32 cellular contexts compared by ENCODE assay signal in genomic region chr2:58866527-58866926, GRCh38.
"Had no signal": no experiment of that assay in that cellular context is flagged by ENCODE, and none has a peak within 500 bp of the region (broad histone marks: within the 10 kb centered on the region; RNA-seq: fewer than 3 reads in every experiment).

No MANE protein-coding gene starts in this region.

- H3K9me3 ChIP-seq: adrenal gland, body of pancreas, esophagus squamous epithelium, gastroesophageal sphincter, heart right ventricle had no signal

- H3K4me1 Mint-ChIP-seq: activated naive CD4-positive, alpha-beta T cell treated with anti-CD3 and anti-CD28 coated beads, Interleukin-2, amount 50 U/mL, for 24 hours had no signal

- H3K9me3 Mint-ChIP-seq: activated CD4-positive, alpha-beta T cell treated with anti-CD3 and anti-CD28 coated beads, Interleukin-2, amount 10 ng/mL, durations not matched to agents 7 days and 5 days; activated CD8-positive, alpha-beta T cell treated with anti-CD3 and anti-CD28 coated beads for 36 hours; activated naive CD4-positive, alpha-beta T cell treated with anti-CD3 and anti-CD28 coated beads for 36 hours; activated naive CD4-positive, alpha-beta T cell treated with anti-CD3 and anti-CD28 coated beads, Interleukin-2, amount 50 U/mL, for 24 hours; activated naive CD8-positive, alpha-beta T cell treated with anti-CD3 and anti-CD28 coated beads for 36 hours; activated T-cell treated with anti-CD3 and anti-CD28 coated beads, Interleukin-2, amount 50 U/mL, for 4 hours; activated T-helper 2 cell treated with anti-CD3 and anti-CD28 coated beads, Interferon-gamma antibody, Interleukin-2, Interleukin-4, amounts not matched to agents 10 μg/mL and 5 μg/mL and 100 μg/mL, durations not matched to agents 14 hours and 24 hours and 36 hours; T-cell; T-helper 1 cell treated with Interleukin-12 subunit alpha and Interleukin-12 subunit beta and Interleukin-4 antibody, amounts not matched to agents 30 μg/mL and 1 μg/mL, for 36 hours had no signal

- H3K4me3 Mint-ChIP-seq: activated CD4-positive, alpha-beta T cell treated with anti-CD3 and anti-CD28 coated beads, Interleukin-2, amount 10 ng/mL, durations not matched to agents 7 days and 5 days; activated CD8-positive, alpha-beta T cell treated with anti-CD3 and anti-CD28 coated beads for 36 hours; activated naive CD4-positive, alpha-beta T cell treated with anti-CD3 and anti-CD28 coated beads for 36 hours; activated naive CD4-positive, alpha-beta T cell treated with anti-CD3 and anti-CD28 coated beads, Interleukin-2, amount 50 U/mL, for 24 hours; activated naive CD8-positive, alpha-beta T cell treated with anti-CD3 and anti-CD28 coated beads for 36 hours; activated naive CD8-positive, alpha-beta T cell treated with anti-CD3 and anti-CD28 coated beads, Interleukin-2, amount 50 U/mL, for 24 hours; activated T-cell treated with anti-CD3 and anti-CD28 coated beads, Interleukin-2, amount 50 U/mL, for 4 hours; effector memory CD8-positive, alpha-beta T cell; T-cell; T-helper 1 cell treated with Interleukin-12 subunit alpha and Interleukin-12 subunit beta and Interleukin-4 antibody, amounts not matched to agents 30 μg/mL and 1 μg/mL, for 36 hours had no signal

- H3K27me3 Mint-ChIP-seq: activated naive CD4-positive, alpha-beta T cell treated with anti-CD3 and anti-CD28 coated beads, Interleukin-2, amount 50 U/mL, for 24 hours; activated naive CD8-positive, alpha-beta T cell treated with anti-CD3 and anti-CD28 coated beads, Interleukin-2, amount 50 U/mL, for 24 hours; effector memory CD8-positive, alpha-beta T cell; T-cell had no signal

- H3K4me3 ChIP-seq: adrenal gland, body of pancreas, esophagus squamous epithelium, gastroesophageal sphincter, heart right ventricle had no signal

- ATAC-seq: activated T-cell treated with anti-CD3 and anti-CD28 coated beads, Interleukin-2, amount 50 U/mL, for 4 hours; body of pancreas; effector memory CD8-positive, alpha-beta T cell; gastroesophageal sphincter; heart right ventricle; T-cell had no signal

- DNase-seq: activated CD4-positive, alpha-beta T cell treated with anti-CD3 and anti-CD28 coated beads for 1 hour; activated CD4-positive, alpha-beta T cell treated with anti-CD3 and anti-CD28 coated beads for 4 hours; activated CD4-positive, alpha-beta T cell treated with anti-CD3 and anti-CD28 coated beads, Interleukin-2, amount 50 U/mL, for 4 hours; activated CD4-positive, CD25-positive, alpha-beta regulatory T cell; activated CD8-positive, alpha-beta memory T cell treated with anti-CD3 and anti-CD28 coated beads for 24 hours; activated effector memory CD4-positive, alpha-beta T cell treated with anti-CD3 and anti-CD28 coated beads, Interleukin-2, amount 50 U/mL, for 16 hours; activated naive CD8-positive, alpha-beta T cell treated with anti-CD3 and anti-CD28 coated beads, Interleukin-2, amount 50 U/mL, for 24 hours; activated T-cell treated with anti-CD3 and anti-CD28 coated beads, Interleukin-2, amount 50 U/mL, for 4 hours; adrenal gland; amygdala; aorta; body of pancreas; caudate nucleus; cortex of kidney; dermis blood vessel endothelial cell; effector CD4-positive, alpha-beta T cell; effector memory CD8-positive, alpha-beta T cell; esophagus squamous epithelium; foreskin melanocyte; heart right ventricle; T-cell; T1000; WERI-Rb-1 had no signal

- H3K27ac Mint-ChIP-seq: activated CD4-positive, alpha-beta T cell treated with anti-CD3 and anti-CD28 coated beads, Interleukin-2, amount 10 ng/mL, durations not matched to agents 7 days and 5 days; activated CD8-positive, alpha-beta T cell treated with anti-CD3 and anti-CD28 coated beads for 36 hours; activated naive CD4-positive, alpha-beta T cell treated with anti-CD3 and anti-CD28 coated beads for 36 hours; activated naive CD4-positive, alpha-beta T cell treated with anti-CD3 and anti-CD28 coated beads, Interleukin-2, amount 50 U/mL, for 24 hours; activated naive CD8-positive, alpha-beta T cell treated with anti-CD3 and anti-CD28 coated beads for 36 hours; activated naive CD8-positive, alpha-beta T cell treated with anti-CD3 and anti-CD28 coated beads, Interleukin-2, amount 50 U/mL, for 24 hours; activated T-helper 2 cell treated with anti-CD3 and anti-CD28 coated beads, Interferon-gamma antibody, Interleukin-2, Interleukin-4, amounts not matched to agents 10 μg/mL and 5 μg/mL and 100 μg/mL, durations not matched to agents 14 hours and 24 hours and 36 hours; effector memory CD8-positive, alpha-beta T cell; T-cell; T-helper 1 cell treated with Interleukin-12 subunit alpha and Interleukin-12 subunit beta and Interleukin-4 antibody, amounts not matched to agents 30 μg/mL and 1 μg/mL, for 36 hours had no signal

- H3K36me3 Mint-ChIP-seq: activated naive CD4-positive, alpha-beta T cell treated with anti-CD3 and anti-CD28 coated beads, Interleukin-2, amount 50 U/mL, for 24 hours; activated naive CD8-positive, alpha-beta T cell treated with anti-CD3 and anti-CD28 coated beads for 36 hours; T-cell had no signal

- H3K36me3 ChIP-seq: adrenal gland, esophagus squamous epithelium, gastroesophageal sphincter, heart right ventricle, WERI-Rb-1 had no signal

- H3K27me3 ChIP-seq: adrenal gland, body of pancreas, esophagus squamous epithelium, gastroesophageal sphincter, heart right ventricle had no signal

- H3K27ac ChIP-seq: adrenal gland, body of pancreas, epithelial cell of prostate, esophagus squamous epithelium, gastroesophageal sphincter, heart right ventricle, WERI-Rb-1 had no signal

- H3K4me1 ChIP-seq: adrenal gland, body of pancreas, esophagus squamous epithelium, gastroesophageal sphincter, heart right ventricle had no signal
